Comparison of ENCODE assay signal across 8 cellular contexts in genomic region chr3:101070260-101071121, GRCh38.
A peak's percentile ranks its signal among the peaks of the same experiment; 100 is the strongest.
DNase-seq lines count a peak whose midpoint lies in the region; ATAC-seq and TF ChIP-seq lines count a peak whose summit lies in the region.

No MANE protein-coding gene starts in this region.

- POLR2A ChIA-PET in AG04450 (lab: Yijun Ruan, JAX), result no interaction called here

- H3K9me3 Mint-ChIP-seq in activated naive CD4-positive, alpha-beta T cell treated with anti-CD3 and anti-CD28 coated beads, Interleukin-2, amount 50 U/mL, for 72 hours, result no peaks in the 10 kb centered on the region

- ATAC-seq in GM18520 (IDR thresholded peaks at IDR 0.05; ENCODE audit: unreplicated experiment), result peak; percentile 69
- peak; percentile 65 for ATAC-seq in HG03565 (IDR thresholded peaks at IDR 0.05; ENCODE audit: unreplicated experiment)
- ATAC-seq in activated naive CD4-positive, alpha-beta T cell treated with anti-CD3 and anti-CD28 coated beads, Interleukin-2, amount 50 U/mL, for 72 hours, result peak; percentile 60 to 86
- ATAC-seq in GM18861 (IDR thresholded peaks at IDR 0.05; ENCODE audit: unreplicated experiment), result no peak

- H3K4me3 ChIP-seq in AG04450 (ENCODE audit: low read depth, low read length), result no peak overlapping the region

- no peak overlapping the region for H3K27ac Mint-ChIP-seq in activated naive CD4-positive, alpha-beta T cell treated with anti-CD3 and anti-CD28 coated beads, Interleukin-2, amount 50 U/mL, for 72 hours

- in situ Hi-C loops in SK-MEL-5 (cut with HindIII; ENCODE audit: low pct_unique_long_range_greater_than_20kb, low sequenced_read_pairs), result no loop called here

- CTCF ChIA-PET in AG04450 (lab: Charles Lee), result interaction anchor here (1.0 to 2.2 kb wide), 8 partner anchors 9 to 185 kb away, joined by 3 to 10 read pairs (median 3); partner anchors contain the start of gene ABI3BP

- H3K27me3 ChIP-seq in AG04450 (ENCODE audit: control insufficient read depth, insufficient read depth, low read length), result no peaks in the 10 kb centered on the region

- TF ChIP-seq CTCF in AG04450 (IDR thresholded peaks at IDR 0.05; ENCODE audit: low read depth, low read length), result peak; percentile 58

- H3K36me3 Mint-ChIP-seq in activated naive CD4-positive, alpha-beta T cell treated with anti-CD3 and anti-CD28 coated beads, Interleukin-2, amount 50 U/mL, for 72 hours, result no peaks in the 10 kb centered on the region

- DNase-seq in AG04450 (ENCODE audit: low read depth, low spot score) (no peak), SK-MEL-5 (ENCODE audit: low read depth, low spot score) (peak; percentile 72), iPS DF 19.7 (ENCODE audit: low read depth, low spot score) (peak; percentile 64)
- peak in 1 of 2 donors; percentile 77 for DNase-seq in activated naive CD4-positive, alpha-beta T cell treated with anti-CD3 and anti-CD28 coated beads, Interleukin-2, amount 50 U/mL, for 72 hours (ENCODE audit: low spot score in 2 of 2)
- DNase-seq in stimulated activated CD4-positive, alpha-beta T cell treated with anti-CD3 and anti-CD28 coated beads, Interleukin-2, amount 100 ng/mL, for 48 hours, result peak; percentile 63 to 70

- H3K27ac ChIP-seq in AG04450 (ENCODE audit: low read depth, low read length), result no peak overlapping the region

- no peaks in the 10 kb centered on the region; the same call in 1 of the 2 replicates for H3K9me3 ChIP-seq in AG04450 (ENCODE audit: control insufficient read depth, insufficient read depth, low read length)
